ENCODE assay signal across 7 cellular contexts in genomic region chr4:7999695-8000094, GRCh38.
"Had no signal": no experiment of that assay in that cellular context is flagged by ENCODE, and none has a peak within 500 bp of the region (broad histone marks: within the 10 kb centered on the region; RNA-seq: fewer than 3 reads in every experiment).

No MANE protein-coding gene starts in this region.

- H3K4me3 ChIP-seq: GM23248, HAP-1 had no signal

- H3K9me3 ChIP-seq: HAP-1 had no signal

- H2AFZ ChIP-seq: GM23248 had no signal

- DNase-seq: GM23248, GOT3, H7, HFFc6, IMR-90 had no signal

- H3K27ac Mint-ChIP-seq: HFFc6 had no signal

- H3K36me3 ChIP-seq: HAP-1 had no signal

- H3K9ac ChIP-seq: GM23248 had no signal

- H3K4me3 Mint-ChIP-seq: HFFc6 had no signal

- H3K9me3 Mint-ChIP-seq: HFFc6 had no signal

- H3K4me1 ChIP-seq: HAP-1 had no signal

- H3K27ac ChIP-seq: GM23248, HL-60 had no signal
